ENCODE assay signal across 1 cellular context in the genomic region with DNA sequence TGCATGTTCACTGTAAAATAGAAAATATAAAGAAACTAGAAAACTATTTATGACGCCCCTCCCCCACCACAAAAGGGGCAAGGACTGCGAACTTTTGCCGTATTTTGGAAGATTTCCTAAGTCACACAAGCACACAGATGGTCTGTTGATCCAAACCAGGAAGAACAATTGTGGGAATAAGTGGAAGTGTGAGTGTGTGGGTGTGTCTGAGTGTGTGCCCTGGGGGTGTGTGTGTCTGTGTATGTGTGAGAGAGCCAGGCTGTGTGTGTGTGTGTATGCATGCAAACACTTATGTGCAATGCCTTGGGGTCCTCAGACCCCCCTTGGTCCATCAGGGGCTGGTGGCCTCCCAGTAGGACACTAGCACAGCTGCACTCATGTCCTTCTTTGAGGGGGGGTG.
TF ChIP-seq lines count a peak whose summit lies in the region.

No MANE protein-coding gene starts in this region.

TF ChIP-seq in HepG2, 621 proteins besides CTCF, POLR2A, EP300 and RAD21:
- TF ChIP-seq ZNF326 (CRISPR knock-in tag; IDR thresholded peaks at IDR 0.05; ENCODE audit: borderline replicate concordance), result no peak
- TF ChIP-seq NCOA1 (CRISPR knock-in tag; IDR thresholded peaks at IDR 0.05), result no peak
- TF ChIP-seq ZNF883 (CRISPR knock-in tag; IDR thresholded peaks at IDR 0.05; ENCODE audit: not compliant biosample characterization), result no peak
- no peak for TF ChIP-seq NR1H2 (CRISPR knock-in tag; IDR thresholded peaks at IDR 0.05; ENCODE audit: borderline replicate concordance, low read depth)
- TF ChIP-seq ASH2L (IDR thresholded peaks at IDR 0.05; ENCODE audit: insufficient read length, low read depth, low read length), result no peak
- TF ChIP-seq, protein P1, sequence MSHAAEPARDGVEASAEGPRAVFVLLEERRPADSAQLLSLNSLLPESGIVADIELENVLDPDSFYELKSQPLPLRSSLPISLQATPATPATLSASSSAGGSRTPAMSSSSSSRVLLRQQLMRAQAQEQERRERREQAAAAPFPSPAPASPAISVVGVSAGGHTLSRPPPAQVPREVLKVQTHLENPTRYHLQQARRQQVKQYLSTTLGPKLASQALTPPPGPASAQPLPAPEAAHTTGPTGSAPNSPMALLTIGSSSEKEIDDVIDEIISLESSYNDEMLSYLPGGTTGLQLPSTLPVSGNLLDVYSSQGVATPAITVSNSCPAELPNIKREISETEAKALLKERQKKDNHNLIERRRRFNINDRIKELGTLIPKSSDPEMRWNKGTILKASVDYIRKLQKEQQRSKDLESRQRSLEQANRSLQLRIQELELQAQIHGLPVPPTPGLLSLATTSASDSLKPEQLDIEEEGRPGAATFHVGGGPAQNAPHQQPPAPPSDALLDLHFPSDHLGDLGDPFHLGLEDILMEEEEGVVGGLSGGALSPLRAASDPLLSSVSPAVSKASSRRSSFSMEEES (CRISPR knock-in tag; IDR thresholded peaks at IDR 0.05), result no peak
- no peak for TF ChIP-seq ESRRA (CRISPR knock-in tag; IDR thresholded peaks at IDR 0.05; ENCODE audit: low read depth)
- TF ChIP-seq, protein P2, sequence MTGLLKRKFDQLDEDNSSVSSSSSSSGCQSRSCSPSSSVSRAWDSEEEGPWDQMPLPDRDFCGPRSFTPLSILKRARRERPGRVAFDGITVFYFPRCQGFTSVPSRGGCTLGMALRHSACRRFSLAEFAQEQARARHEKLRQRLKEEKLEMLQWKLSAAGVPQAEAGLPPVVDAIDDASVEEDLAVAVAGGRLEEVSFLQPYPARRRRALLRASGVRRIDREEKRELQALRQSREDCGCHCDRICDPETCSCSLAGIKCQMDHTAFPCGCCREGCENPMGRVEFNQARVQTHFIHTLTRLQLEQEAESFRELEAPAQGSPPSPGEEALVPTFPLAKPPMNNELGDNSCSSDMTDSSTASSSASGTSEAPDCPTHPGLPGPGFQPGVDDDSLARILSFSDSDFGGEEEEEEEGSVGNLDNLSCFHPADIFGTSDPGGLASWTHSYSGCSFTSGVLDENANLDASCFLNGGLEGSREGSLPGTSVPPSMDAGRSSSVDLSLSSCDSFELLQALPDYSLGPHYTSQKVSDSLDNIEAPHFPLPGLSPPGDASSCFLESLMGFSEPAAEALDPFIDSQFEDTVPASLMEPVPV (CRISPR knock-in tag; IDR thresholded peaks at IDR 0.05), result no peak
- no peak for TF ChIP-seq SPEN (CRISPR knock-in tag; IDR thresholded peaks at IDR 0.05; ENCODE audit: low read depth)
- no peak for TF ChIP-seq SMAD9 (CRISPR knock-in tag; IDR thresholded peaks at IDR 0.05)
- TF ChIP-seq, protein P3, sequence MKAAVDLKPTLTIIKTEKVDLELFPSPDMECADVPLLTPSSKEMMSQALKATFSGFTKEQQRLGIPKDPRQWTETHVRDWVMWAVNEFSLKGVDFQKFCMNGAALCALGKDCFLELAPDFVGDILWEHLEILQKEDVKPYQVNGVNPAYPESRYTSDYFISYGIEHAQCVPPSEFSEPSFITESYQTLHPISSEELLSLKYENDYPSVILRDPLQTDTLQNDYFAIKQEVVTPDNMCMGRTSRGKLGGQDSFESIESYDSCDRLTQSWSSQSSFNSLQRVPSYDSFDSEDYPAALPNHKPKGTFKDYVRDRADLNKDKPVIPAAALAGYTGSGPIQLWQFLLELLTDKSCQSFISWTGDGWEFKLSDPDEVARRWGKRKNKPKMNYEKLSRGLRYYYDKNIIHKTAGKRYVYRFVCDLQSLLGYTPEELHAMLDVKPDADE (CRISPR knock-in tag; IDR thresholded peaks at IDR 0.05), result no peak
- no peak for TF ChIP-seq ZNF670 (CRISPR knock-in tag; IDR thresholded peaks at IDR 0.05; ENCODE audit: borderline replicate concordance)
- TF ChIP-seq FOXO1 (CRISPR knock-in tag; IDR thresholded peaks at IDR 0.05), result no peak
- TF ChIP-seq, protein P4, sequence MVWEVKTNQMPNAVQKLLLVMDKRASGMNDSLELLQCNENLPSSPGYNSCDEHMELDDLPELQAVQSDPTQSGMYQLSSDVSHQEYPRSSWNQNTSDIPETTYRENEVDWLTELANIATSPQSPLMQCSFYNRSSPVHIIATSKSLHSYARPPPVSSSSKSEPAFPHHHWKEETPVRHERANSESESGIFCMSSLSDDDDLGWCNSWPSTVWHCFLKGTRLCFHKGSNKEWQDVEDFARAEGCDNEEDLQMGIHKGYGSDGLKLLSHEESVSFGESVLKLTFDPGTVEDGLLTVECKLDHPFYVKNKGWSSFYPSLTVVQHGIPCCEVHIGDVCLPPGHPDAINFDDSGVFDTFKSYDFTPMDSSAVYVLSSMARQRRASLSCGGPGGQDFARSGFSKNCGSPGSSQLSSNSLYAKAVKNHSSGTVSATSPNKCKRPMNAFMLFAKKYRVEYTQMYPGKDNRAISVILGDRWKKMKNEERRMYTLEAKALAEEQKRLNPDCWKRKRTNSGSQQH (CRISPR knock-in tag; IDR thresholded peaks at IDR 0.05; ENCODE audit: low read depth), result no peak
- TF ChIP-seq, protein P5, sequence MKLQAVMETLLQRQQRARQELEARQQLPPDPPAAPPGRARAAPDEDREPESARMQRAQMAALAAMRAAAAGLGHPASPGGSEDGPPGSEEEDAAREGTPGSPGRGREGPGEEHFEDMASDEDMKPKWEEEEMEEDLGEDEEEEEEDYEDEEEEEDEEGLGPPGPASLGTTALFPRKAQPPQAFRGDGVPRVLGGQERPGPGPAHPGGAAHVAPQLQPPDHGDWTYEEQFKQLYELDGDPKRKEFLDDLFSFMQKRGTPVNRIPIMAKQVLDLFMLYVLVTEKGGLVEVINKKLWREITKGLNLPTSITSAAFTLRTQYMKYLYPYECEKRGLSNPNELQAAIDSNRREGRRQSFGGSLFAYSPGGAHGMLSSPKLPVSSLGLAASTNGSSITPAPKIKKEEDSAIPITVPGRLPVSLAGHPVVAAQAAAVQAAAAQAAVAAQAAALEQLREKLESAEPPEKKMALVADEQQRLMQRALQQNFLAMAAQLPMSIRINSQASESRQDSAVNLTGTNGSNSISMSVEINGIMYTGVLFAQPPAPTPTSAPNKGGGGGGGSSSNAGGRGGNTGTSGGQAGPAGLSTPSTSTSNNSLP (IDR thresholded peaks at IDR 0.05; ENCODE audit: low read depth, low read length), result no peak
- TF ChIP-seq RORA (CRISPR knock-in tag; IDR thresholded peaks at IDR 0.05), result no peak
- TF ChIP-seq, protein P6, sequence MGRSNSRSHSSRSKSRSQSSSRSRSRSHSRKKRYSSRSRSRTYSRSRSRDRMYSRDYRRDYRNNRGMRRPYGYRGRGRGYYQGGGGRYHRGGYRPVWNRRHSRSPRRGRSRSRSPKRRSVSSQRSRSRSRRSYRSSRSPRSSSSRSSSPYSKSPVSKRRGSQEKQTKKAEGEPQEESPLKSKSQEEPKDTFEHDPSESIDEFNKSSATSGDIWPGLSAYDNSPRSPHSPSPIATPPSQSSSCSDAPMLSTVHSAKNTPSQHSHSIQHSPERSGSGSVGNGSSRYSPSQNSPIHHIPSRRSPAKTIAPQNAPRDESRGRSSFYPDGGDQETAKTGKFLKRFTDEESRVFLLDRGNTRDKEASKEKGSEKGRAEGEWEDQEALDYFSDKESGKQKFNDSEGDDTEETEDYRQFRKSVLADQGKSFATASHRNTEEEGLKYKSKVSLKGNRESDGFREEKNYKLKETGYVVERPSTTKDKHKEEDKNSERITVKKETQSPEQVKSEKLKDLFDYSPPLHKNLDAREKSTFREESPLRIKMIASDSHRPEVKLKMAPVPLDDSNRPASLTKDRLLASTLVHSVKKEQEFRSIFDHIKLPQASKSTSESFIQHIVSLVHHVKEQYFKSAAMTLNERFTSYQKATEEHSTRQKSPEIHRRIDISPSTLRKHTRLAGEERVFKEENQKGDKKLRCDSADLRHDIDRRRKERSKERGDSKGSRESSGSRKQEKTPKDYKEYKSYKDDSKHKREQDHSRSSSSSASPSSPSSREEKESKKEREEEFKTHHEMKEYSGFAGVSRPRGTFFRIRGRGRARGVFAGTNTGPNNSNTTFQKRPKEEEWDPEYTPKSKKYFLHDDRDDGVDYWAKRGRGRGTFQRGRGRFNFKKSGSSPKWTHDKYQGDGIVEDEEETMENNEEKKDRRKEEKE (IDR thresholded peaks at IDR 0.05), result no peak
- TF ChIP-seq EHMT2 (IDR thresholded peaks at IDR 0.05; ENCODE audit: borderline replicate concordance, low read depth, low read length), result no peak
- TF ChIP-seq ZKSCAN1 (IDR thresholded peaks at IDR 0.05; ENCODE audit: low read length), result no peak
- TF ChIP-seq, protein P7, sequence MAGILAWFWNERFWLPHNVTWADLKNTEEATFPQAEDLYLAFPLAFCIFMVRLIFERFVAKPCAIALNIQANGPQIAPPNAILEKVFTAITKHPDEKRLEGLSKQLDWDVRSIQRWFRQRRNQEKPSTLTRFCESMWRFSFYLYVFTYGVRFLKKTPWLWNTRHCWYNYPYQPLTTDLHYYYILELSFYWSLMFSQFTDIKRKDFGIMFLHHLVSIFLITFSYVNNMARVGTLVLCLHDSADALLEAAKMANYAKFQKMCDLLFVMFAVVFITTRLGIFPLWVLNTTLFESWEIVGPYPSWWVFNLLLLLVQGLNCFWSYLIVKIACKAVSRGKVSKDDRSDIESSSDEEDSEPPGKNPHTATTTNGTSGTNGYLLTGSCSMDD (CRISPR knock-in tag; IDR thresholded peaks at IDR 0.05), result no peak
